Comparison of ENCODE assay signal across 1 cellular context in the genomic region with DNA sequence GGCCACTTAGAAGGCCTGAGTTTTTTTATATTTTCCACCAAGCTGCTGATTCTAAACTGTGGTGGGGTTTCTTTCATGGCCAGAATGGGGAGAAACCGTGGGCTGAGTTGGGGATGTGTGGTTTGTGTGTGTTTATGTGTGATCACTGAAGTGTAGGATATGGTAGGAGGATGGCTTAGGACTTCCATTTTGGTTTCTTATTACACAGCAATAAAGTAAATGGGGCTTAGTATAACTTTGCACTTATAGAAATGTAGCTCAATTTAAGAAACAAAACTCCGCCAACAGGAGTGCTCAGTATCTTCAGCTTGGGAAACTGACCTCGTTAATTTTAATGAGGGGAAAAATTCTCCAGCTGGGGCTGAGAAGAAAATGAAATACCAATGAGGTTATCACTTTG.
A peak's percentile ranks its signal among the peaks of the same experiment; 100 is the strongest.
TF ChIP-seq lines count a peak whose summit lies in the region.

No MANE protein-coding gene starts in this region.

TF ChIP-seq in HEK293, 187 proteins besides CTCF, POLR2A, EP300 and RAD21 (continued from another document and continues in another):
- TF ChIP-seq, protein P1, sequence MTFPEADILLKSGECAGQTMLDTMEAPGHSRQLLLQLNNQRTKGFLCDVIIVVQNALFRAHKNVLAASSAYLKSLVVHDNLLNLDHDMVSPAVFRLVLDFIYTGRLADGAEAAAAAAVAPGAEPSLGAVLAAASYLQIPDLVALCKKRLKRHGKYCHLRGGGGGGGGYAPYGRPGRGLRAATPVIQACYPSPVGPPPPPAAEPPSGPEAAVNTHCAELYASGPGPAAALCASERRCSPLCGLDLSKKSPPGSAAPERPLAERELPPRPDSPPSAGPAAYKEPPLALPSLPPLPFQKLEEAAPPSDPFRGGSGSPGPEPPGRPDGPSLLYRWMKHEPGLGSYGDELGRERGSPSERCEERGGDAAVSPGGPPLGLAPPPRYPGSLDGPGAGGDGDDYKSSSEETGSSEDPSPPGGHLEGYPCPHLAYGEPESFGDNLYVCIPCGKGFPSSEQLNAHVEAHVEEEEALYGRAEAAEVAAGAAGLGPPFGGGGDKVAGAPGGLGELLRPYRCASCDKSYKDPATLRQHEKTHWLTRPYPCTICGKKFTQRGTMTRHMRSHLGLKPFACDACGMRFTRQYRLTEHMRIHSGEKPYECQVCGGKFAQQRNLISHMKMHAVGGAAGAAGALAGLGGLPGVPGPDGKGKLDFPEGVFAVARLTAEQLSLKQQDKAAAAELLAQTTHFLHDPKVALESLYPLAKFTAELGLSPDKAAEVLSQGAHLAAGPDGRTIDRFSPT (tag by site-specific recombination; IDR thresholded peaks at IDR 0.05) = 0 out of 2 replicates have a peak, but pooled peaks have one; percentile 23
- TF ChIP-seq ZNF140 (tag by site-specific recombination; IDR thresholded peaks at IDR 0.05) = no peak
- no peak for TF ChIP-seq KLF9 (tag by site-specific recombination; IDR thresholded peaks at IDR 0.05; ENCODE audit: low read depth)
- TF ChIP-seq, protein P2, sequence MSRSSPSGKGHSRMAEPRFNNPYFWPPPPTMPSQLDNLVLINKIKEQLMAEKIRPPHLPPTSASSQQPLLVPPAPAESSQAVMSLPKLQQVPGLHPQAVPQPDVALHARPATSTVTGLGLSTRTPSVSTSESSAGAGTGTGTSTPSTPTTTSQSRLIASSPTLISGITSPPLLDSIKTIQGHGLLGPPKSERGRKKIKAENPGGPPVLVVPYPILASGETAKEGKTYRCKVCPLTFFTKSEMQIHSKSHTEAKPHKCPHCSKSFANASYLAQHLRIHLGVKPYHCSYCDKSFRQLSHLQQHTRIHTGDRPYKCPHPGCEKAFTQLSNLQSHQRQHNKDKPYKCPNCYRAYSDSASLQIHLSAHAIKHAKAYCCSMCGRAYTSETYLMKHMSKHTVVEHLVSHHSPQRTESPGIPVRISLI (tag by site-specific recombination; IDR thresholded peaks at IDR 0.05) = no peak
- TF ChIP-seq, protein P3, sequence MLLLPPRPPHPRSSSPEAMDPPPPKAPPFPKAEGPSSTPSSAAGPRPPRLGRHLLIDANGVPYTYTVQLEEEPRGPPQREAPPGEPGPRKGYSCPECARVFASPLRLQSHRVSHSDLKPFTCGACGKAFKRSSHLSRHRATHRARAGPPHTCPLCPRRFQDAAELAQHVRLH (tag by site-specific recombination; IDR thresholded peaks at IDR 0.05) = 0 out of 2 replicates have a peak, but pooled peaks have one; percentile 48
- TF ChIP-seq, protein P4, sequence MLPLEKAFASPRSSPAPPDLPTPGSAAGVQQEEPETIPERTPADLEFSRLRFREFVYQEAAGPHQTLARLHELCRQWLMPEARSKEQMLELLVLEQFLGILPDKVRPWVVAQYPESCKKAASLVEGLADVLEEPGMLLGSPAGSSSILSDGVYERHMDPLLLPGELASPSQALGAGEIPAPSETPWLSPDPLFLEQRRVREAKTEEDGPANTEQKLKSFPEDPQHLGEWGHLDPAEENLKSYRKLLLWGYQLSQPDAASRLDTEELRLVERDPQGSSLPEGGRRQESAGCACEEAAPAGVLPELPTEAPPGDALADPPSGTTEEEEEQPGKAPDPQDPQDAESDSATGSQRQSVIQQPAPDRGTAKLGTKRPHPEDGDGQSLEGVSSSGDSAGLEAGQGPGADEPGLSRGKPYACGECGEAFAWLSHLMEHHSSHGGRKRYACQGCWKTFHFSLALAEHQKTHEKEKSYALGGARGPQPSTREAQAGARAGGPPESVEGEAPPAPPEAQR (tag by site-specific recombination; IDR thresholded peaks at IDR 0.05) = no peak
- TF ChIP-seq, protein P5, sequence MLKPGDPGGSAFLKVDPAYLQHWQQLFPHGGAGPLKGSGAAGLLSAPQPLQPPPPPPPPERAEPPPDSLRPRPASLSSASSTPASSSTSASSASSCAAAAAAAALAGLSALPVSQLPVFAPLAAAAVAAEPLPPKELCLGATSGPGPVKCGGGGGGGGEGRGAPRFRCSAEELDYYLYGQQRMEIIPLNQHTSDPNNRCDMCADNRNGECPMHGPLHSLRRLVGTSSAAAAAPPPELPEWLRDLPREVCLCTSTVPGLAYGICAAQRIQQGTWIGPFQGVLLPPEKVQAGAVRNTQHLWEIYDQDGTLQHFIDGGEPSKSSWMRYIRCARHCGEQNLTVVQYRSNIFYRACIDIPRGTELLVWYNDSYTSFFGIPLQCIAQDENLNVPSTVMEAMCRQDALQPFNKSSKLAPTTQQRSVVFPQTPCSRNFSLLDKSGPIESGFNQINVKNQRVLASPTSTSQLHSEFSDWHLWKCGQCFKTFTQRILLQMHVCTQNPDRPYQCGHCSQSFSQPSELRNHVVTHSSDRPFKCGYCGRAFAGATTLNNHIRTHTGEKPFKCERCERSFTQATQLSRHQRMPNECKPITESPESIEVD (tag by site-specific recombination; IDR thresholded peaks at IDR 0.05) = peak; percentile 96
- no peak for TF ChIP-seq ZNF664 (tag by site-specific recombination; IDR thresholded peaks at IDR 0.05)
- no peak for TF ChIP-seq ZNF560 (tag by site-specific recombination; IDR thresholded peaks at IDR 0.05; ENCODE audit: borderline replicate concordance)
- no peak for TF ChIP-seq MEIS1 (CRISPR knock-in tag; IDR thresholded peaks at IDR 0.05; ENCODE audit: borderline replicate concordance)
- TF ChIP-seq ZNF677 (tag by site-specific recombination; IDR thresholded peaks at IDR 0.05) = no peak
- TF ChIP-seq ZNF768 (tag by site-specific recombination; IDR thresholded peaks at IDR 0.05) = no peak
- TF ChIP-seq, protein P6, sequence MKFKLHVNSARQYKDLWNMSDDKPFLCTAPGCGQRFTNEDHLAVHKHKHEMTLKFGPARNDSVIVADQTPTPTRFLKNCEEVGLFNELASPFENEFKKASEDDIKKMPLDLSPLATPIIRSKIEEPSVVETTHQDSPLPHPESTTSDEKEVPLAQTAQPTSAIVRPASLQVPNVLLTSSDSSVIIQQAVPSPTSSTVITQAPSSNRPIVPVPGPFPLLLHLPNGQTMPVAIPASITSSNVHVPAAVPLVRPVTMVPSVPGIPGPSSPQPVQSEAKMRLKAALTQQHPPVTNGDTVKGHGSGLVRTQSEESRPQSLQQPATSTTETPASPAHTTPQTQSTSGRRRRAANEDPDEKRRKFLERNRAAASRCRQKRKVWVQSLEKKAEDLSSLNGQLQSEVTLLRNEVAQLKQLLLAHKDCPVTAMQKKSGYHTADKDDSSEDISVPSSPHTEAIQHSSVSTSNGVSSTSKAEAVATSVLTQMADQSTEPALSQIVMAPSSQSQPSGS (tag by site-specific recombination; IDR thresholded peaks at IDR 0.05; ENCODE audit: low read depth) = no peak
- TF ChIP-seq ZNF350 (tag by site-specific recombination; IDR thresholded peaks at IDR 0.05) = no peak
- TF ChIP-seq ZNF514 (tag by site-specific recombination; IDR thresholded peaks at IDR 0.05) = no peak
- no peak for TF ChIP-seq ZSCAN16 (tag by site-specific recombination; IDR thresholded peaks at IDR 0.05)
- TF ChIP-seq MZF1 (tag by site-specific recombination; IDR thresholded peaks at IDR 0.05; ENCODE audit: borderline replicate concordance) = peak; percentile 91
- TF ChIP-seq ZNF19 (tag by site-specific recombination; IDR thresholded peaks at IDR 0.05; ENCODE audit: low read depth) = no peak
- TF ChIP-seq ZFP3 (tag by site-specific recombination; IDR thresholded peaks at IDR 0.05; ENCODE audit: low read depth) = no peak
- no peak for TF ChIP-seq ZNF354C (tag by site-specific recombination; IDR thresholded peaks at IDR 0.05; ENCODE audit: borderline replicate concordance, low read depth)
- no peak for TF ChIP-seq ZNF121 (tag by site-specific recombination; IDR thresholded peaks at IDR 0.05)
- no peak for TF ChIP-seq ZNF155 (tag by site-specific recombination; IDR thresholded peaks at IDR 0.05)
- TF ChIP-seq, protein P7, sequence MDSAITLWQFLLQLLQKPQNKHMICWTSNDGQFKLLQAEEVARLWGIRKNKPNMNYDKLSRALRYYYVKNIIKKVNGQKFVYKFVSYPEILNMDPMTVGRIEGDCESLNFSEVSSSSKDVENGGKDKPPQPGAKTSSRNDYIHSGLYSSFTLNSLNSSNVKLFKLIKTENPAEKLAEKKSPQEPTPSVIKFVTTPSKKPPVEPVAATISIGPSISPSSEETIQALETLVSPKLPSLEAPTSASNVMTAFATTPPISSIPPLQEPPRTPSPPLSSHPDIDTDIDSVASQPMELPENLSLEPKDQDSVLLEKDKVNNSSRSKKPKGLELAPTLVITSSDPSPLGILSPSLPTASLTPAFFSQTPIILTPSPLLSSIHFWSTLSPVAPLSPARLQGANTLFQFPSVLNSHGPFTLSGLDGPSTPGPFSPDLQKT (IDR thresholded peaks at IDR 0.05; ENCODE audit: borderline replicate concordance, low read depth, low read length) = no peak
- TF ChIP-seq HOXC10 (CRISPR knock-in tag; IDR thresholded peaks at IDR 0.05) = no peak
- TF ChIP-seq SETDB1 (IDR thresholded peaks at IDR 0.05; ENCODE audit: insufficient read length, low read length) = no peak
- no peak for TF ChIP-seq ZNF555 (tag by site-specific recombination; conservative IDR thresholded peaks at IDR 0.05)
- TF ChIP-seq ZNF302 (tag by site-specific recombination; IDR thresholded peaks at IDR 0.05; ENCODE audit: low read depth) = no peak
- no peak for TF ChIP-seq SP7 (tag by site-specific recombination; IDR thresholded peaks at IDR 0.05)
- TF ChIP-seq, protein P8, sequence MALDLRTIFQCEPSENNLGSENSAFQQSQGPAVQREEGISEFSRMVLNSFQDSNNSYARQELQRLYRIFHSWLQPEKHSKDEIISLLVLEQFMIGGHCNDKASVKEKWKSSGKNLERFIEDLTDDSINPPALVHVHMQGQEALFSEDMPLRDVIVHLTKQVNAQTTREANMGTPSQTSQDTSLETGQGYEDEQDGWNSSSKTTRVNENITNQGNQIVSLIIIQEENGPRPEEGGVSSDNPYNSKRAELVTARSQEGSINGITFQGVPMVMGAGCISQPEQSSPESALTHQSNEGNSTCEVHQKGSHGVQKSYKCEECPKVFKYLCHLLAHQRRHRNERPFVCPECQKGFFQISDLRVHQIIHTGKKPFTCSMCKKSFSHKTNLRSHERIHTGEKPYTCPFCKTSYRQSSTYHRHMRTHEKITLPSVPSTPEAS (tag by site-specific recombination; IDR thresholded peaks at IDR 0.05) = no peak
- TF ChIP-seq, protein P9, sequence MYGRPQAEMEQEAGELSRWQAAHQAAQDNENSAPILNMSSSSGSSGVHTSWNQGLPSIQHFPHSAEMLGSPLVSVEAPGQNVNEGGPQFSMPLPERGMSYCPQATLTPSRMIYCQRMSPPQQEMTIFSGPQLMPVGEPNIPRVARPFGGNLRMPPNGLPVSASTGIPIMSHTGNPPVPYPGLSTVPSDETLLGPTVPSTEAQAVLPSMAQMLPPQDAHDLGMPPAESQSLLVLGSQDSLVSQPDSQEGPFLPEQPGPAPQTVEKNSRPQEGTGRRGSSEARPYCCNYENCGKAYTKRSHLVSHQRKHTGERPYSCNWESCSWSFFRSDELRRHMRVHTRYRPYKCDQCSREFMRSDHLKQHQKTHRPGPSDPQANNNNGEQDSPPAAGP (tag by site-specific recombination; IDR thresholded peaks at IDR 0.05) = no peak
- peak; percentile 68 for TF ChIP-seq ZNF843 (tag by site-specific recombination; IDR thresholded peaks at IDR 0.05)
- 0 out of 2 replicates have a peak, but pooled peaks have one; percentile 21 for TF ChIP-seq ZBTB8A (tag by site-specific recombination; IDR thresholded peaks at IDR 0.05)
- no peak for TF ChIP-seq ZNF335 (tag by site-specific recombination; conservative IDR thresholded peaks at IDR 0.05)
- no peak for TF ChIP-seq IKZF3 (tag by site-specific recombination; IDR thresholded peaks at IDR 0.05)
- no peak for TF ChIP-seq ZNF416 (tag by site-specific recombination; IDR thresholded peaks at IDR 0.05)
- TF ChIP-seq ZNF157 (tag by site-specific recombination; IDR thresholded peaks at IDR 0.05) = no peak
- peak; percentile 91 for TF ChIP-seq EGR2 (tag by site-specific recombination; IDR thresholded peaks at IDR 0.05; ENCODE audit: low read depth)
- TF ChIP-seq, protein P10, sequence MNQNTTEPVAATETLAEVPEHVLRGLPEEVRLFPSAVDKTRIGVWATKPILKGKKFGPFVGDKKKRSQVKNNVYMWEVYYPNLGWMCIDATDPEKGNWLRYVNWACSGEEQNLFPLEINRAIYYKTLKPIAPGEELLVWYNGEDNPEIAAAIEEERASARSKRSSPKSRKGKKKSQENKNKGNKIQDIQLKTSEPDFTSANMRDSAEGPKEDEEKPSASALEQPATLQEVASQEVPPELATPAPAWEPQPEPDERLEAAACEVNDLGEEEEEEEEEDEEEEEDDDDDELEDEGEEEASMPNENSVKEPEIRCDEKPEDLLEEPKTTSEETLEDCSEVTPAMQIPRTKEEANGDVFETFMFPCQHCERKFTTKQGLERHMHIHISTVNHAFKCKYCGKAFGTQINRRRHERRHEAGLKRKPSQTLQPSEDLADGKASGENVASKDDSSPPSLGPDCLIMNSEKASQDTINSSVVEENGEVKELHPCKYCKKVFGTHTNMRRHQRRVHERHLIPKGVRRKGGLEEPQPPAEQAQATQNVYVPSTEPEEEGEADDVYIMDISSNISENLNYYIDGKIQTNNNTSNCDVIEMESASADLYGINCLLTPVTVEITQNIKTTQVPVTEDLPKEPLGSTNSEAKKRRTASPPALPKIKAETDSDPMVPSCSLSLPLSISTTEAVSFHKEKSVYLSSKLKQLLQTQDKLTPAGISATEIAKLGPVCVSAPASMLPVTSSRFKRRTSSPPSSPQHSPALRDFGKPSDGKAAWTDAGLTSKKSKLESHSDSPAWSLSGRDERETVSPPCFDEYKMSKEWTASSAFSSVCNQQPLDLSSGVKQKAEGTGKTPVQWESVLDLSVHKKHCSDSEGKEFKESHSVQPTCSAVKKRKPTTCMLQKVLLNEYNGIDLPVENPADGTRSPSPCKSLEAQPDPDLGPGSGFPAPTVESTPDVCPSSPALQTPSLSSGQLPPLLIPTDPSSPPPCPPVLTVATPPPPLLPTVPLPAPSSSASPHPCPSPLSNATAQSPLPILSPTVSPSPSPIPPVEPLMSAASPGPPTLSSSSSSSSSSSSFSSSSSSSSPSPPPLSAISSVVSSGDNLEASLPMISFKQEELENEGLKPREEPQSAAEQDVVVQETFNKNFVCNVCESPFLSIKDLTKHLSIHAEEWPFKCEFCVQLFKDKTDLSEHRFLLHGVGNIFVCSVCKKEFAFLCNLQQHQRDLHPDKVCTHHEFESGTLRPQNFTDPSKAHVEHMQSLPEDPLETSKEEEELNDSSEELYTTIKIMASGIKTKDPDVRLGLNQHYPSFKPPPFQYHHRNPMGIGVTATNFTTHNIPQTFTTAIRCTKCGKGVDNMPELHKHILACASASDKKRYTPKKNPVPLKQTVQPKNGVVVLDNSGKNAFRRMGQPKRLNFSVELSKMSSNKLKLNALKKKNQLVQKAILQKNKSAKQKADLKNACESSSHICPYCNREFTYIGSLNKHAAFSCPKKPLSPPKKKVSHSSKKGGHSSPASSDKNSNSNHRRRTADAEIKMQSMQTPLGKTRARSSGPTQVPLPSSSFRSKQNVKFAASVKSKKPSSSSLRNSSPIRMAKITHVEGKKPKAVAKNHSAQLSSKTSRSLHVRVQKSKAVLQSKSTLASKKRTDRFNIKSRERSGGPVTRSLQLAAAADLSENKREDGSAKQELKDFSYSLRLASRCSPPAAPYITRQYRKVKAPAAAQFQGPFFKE (tag by site-specific recombination; IDR thresholded peaks at IDR 0.05; ENCODE audit: borderline replicate concordance) = no peak
- no peak; the same call in 1 of the 2 replicates for TF ChIP-seq OVOL3 (tag by site-specific recombination; IDR thresholded peaks at IDR 0.05)
- TF ChIP-seq ZNF658 (tag by site-specific recombination; IDR thresholded peaks at IDR 0.05) = no peak
- TF ChIP-seq, protein P11, sequence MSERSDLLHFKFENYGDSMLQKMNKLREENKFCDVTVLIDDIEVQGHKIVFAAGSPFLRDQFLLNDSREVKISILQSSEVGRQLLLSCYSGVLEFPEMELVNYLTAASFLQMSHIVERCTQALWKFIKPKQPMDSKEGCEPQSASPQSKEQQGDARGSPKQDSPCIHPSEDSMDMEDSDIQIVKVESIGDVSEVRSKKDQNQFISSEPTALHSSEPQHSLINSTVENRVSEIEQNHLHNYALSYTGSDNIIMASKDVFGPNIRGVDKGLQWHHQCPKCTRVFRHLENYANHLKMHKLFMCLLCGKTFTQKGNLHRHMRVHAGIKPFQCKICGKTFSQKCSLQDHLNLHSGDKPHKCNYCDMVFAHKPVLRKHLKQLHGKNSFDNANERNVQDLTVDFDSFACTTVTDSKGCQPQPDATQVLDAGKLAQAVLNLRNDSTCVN (tag by site-specific recombination; optimal IDR thresholded peaks at IDR 0.05) = no peak
